7 cellular contexts compared by ENCODE assay signal in genomic region chr12:40137252-40137651, GRCh38. TPM values are rescaled to one million over a fixed set of nuclear protein-coding genes. Genes with fewer than 3 reads are reported as not detected.
DNase-seq lines count a peak whose midpoint lies in the region; ATAC-seq and TF ChIP-seq lines count a peak whose summit lies in the region.

No MANE protein-coding gene starts in this region.

- peaks cover 0 to 16% (median 2%) of the 10 kb centered on the region in 5 donors for H3K27me3 Mint-ChIP-seq in naive thymus-derived CD8-positive, alpha-beta T cell

- TF ChIP-seq CTCF in omental fat pad (IDR thresholded peaks at IDR 0.05), result no peak

- no peak overlapping the region for H3K4me3 Mint-ChIP-seq in naive thymus-derived CD8-positive, alpha-beta T cell

- ATAC-seq in GM18867 (IDR thresholded peaks at IDR 0.05; ENCODE audit: unreplicated experiment) (peak; percentile 90), HG02623 (IDR thresholded peaks at IDR 0.05; ENCODE audit: unreplicated experiment) (peak; percentile 96), omental fat pad (ENCODE audit: low FRiP score) (no peak)
- peak; percentile 17 to 72 for ATAC-seq in naive thymus-derived CD8-positive, alpha-beta T cell

- H3K36me3 Mint-ChIP-seq in naive thymus-derived CD8-positive, alpha-beta T cell, result no peaks in the 10 kb centered on the region

- H3K27ac Mint-ChIP-seq in naive thymus-derived CD8-positive, alpha-beta T cell, result no peak overlapping the region

- peaks cover 0 to 6% (median under 1%) of the 10 kb centered on the region in 4 donors for H3K4me1 Mint-ChIP-seq in naive thymus-derived CD8-positive, alpha-beta T cell

- DNase-seq in NOMO-1 treated with dmso at 0.1 percent for 144 hours (lab: John Stamatoyannopoulos, UW; ENCODE audit: unreplicated experiment), result peak; percentile 21
- no peak for DNase-seq in naive thymus-derived CD8-positive, alpha-beta T cell
- DNase-seq in iPS-NIHi7 (ENCODE audit: extremely low spot score), result no peak
- no peak for DNase-seq in NCI-H2107 (lab: John Stamatoyannopoulos, UW)
- DNase-seq in omental fat pad (ENCODE audit: low spot score), result no peak

- POLR2A ChIA-PET in naive thymus-derived CD8-positive, alpha-beta T cell (lab: Charles Lee), result no interaction called here

- H3K9me3 Mint-ChIP-seq in naive thymus-derived CD8-positive, alpha-beta T cell, result no peaks in the 10 kb centered on the region

RNA-seq across cellular contexts. Expression of gene SLC2A13, which starts 31.4 kb away (rescaled TPM):
- total RNA-seq in naive thymus-derived CD8-positive, alpha-beta T cell, result 1 to 10 TPM; 7.3 to 7.6 TPM
- 1 to 10 TPM; 1.4 to 1.6 (median 1.6) TPM for polyA plus RNA-seq in naive thymus-derived CD8-positive, alpha-beta T cell
- 10 to 100 TPM; 11.6 to 25.9 (median 15.6) TPM for total RNA-seq in omental fat pad
